Comparison of ENCODE assay signal across 14 cellular contexts in the genomic region with DNA sequence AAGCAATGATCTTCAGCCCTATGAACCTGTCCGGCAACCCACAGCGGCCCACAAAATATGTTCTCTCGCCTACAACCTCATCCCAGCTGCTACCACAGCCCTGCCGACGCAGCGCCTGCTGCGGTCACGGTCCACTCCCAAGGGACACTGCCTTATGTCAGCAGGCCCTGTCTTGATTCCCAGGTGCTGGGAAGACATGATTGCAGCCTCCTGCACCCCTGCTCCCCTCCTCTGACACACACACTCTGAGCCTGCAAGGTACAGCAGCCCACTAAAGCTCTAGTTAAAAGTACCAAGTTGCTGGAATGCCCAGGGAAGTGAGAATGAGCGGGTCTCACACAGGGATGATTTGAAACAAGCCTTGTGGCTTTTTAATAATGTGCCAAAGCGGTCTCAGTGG.
DNase-seq lines count a peak whose midpoint lies in the region; ATAC-seq and TF ChIP-seq lines count a peak whose summit lies in the region.
"Had no signal": no experiment of that assay in that cellular context is flagged by ENCODE, and none has a peak within 500 bp of the region (broad histone marks: within the 10 kb centered on the region; RNA-seq: fewer than 3 reads in every experiment).

No MANE protein-coding gene starts in this region.

- H3K9me3 Mint-ChIP-seq in glutamatergic neuron (ENCODE audit: unreplicated experiment) (peaks cover 19% of the 10 kb centered on the region), WTC11 (no peaks in the 10 kb centered on the region)
- H3K9me3 Mint-ChIP-seq: natural killer cell treated with Interleukin-12 subunit alpha and Interleukin-12 subunit beta and Interleukin-15 and Interleukin-18, amount 100 ng/mL, for 72 hours had no signal

- no peaks in the 10 kb centered on the region for H3K36me3 Mint-ChIP-seq in glutamatergic neuron (ENCODE audit: unreplicated experiment)
- no peaks in the 10 kb centered on the region for H3K36me3 Mint-ChIP-seq in WTC11
- H3K36me3 Mint-ChIP-seq: natural killer cell treated with Interleukin-12 subunit alpha and Interleukin-12 subunit beta and Interleukin-15 and Interleukin-18, amount 100 ng/mL, for 72 hours had no signal

- ATAC-seq in GM21737 (IDR thresholded peaks at IDR 0.05; ENCODE audit: unreplicated experiment) (peak; percentile 40), WTC11 (no peak)
- ATAC-seq: natural killer cell treated with Interleukin-12 subunit alpha and Interleukin-12 subunit beta and Interleukin-15 and Interleukin-18, amount 100 ng/mL, for 72 hours; PC-3; upper lobe of right lung had no signal

- H3K27ac Mint-ChIP-seq in glutamatergic neuron (ENCODE audit: unreplicated experiment) (peak overlapping the region; percentile 98), WTC11 (no peak overlapping the region)
- H3K27ac Mint-ChIP-seq: natural killer cell treated with Interleukin-12 subunit alpha and Interleukin-12 subunit beta and Interleukin-15 and Interleukin-18, amount 100 ng/mL, for 72 hours had no signal

- no peaks in the 10 kb centered on the region for H3K36me3 ChIP-seq in BE2C
- no peaks in the 10 kb centered on the region for H3K36me3 ChIP-seq in tibial nerve
- H3K36me3 ChIP-seq: upper lobe of right lung had no signal

- H3K4me1 Mint-ChIP-seq in glutamatergic neuron (ENCODE audit: low read depth, unreplicated experiment): peaks cover 64% of the 10 kb centered on the region
- H3K4me1 Mint-ChIP-seq in WTC11: peaks cover 30% of the 10 kb centered on the region

- POLR2A ChIA-PET in WTC11 (lab: Charles Lee): no interaction called here

- CTCF ChIA-PET in WTC11 (lab: Charles Lee): interaction anchor here (0.6 to 1.1 kb wide), 3 partner anchors 75 to 805 kb away, joined by 3 to 6 read pairs (median 4); no protein-coding TSS in a partner anchor

- H3K27me3 Mint-ChIP-seq in glutamatergic neuron (ENCODE audit: unreplicated experiment) (peaks cover 11% of the 10 kb centered on the region), WTC11 (ENCODE audit: low read depth) (no peaks in the 10 kb centered on the region)
- H3K27me3 Mint-ChIP-seq: natural killer cell treated with Interleukin-12 subunit alpha and Interleukin-12 subunit beta and Interleukin-15 and Interleukin-18, amount 100 ng/mL, for 72 hours had no signal

- H3K9me3 ChIP-seq in BE2C: no peaks in the 10 kb centered on the region
- no peaks in the 10 kb centered on the region for H3K9me3 ChIP-seq in tibial nerve
- H3K9me3 ChIP-seq: upper lobe of right lung had no signal

- WGBS in tibial nerve, 2 donors: 91 to 95% methylated on average over 10 of the region's 10 CpGs

- H3K27me3 ChIP-seq in BE2C (no peaks in the 10 kb centered on the region), tibial nerve (no peaks in the 10 kb centered on the region)
- H3K27me3 ChIP-seq: upper lobe of right lung had no signal

- H3K27ac ChIP-seq in tibial nerve: no peak overlapping the region
- H3K27ac ChIP-seq: upper lobe of right lung had no signal

- TF ChIP-seq EP300 in tibial nerve (IDR thresholded peaks at IDR 0.05): no peak

- no peak overlapping the region for H3K4me3 ChIP-seq in BE2C (ENCODE audit: low read depth, low read length)
- no peak overlapping the region for H3K4me3 ChIP-seq in tibial nerve
- H3K4me3 ChIP-seq: upper lobe of right lung had no signal

- peak; percentile 67 for DNase-seq in BE2C
- DNase-seq in NCI-H524 (lab: John Stamatoyannopoulos, UW): peak; percentile 79 to 87
- peak; percentile 78 for DNase-seq in glutamatergic neuron
- DNase-seq in tibial nerve (ENCODE audit: low spot score in 2 of 2): no peak
- no peak for DNase-seq in HK-2 (ENCODE audit: unreplicated experiment)
- DNase-seq in amniotic stem cell (lab: John Stamatoyannopoulos, UW): no peak
- DNase-seq in WTC11 (ENCODE audit: low spot score): no peak
- DNase-seq: activated gamma-delta T cell; HCEC 1CT; PC-3; stimulated activated CD4-positive, alpha-beta T cell treated with anti-CD3 and anti-CD28 coated beads, Interleukin-4, amount 100 ng/mL, for 24 hours; upper lobe of right lung had no signal

- no peak for TF ChIP-seq POLR2A in tibial nerve (IDR thresholded peaks at IDR 0.05)

- H3K4me1 ChIP-seq in BE2C (peaks cover 24% of the 10 kb centered on the region), tibial nerve (peaks cover 0 to 7% (median 0%) of the 10 kb centered on the region in 4 donors)
- H3K4me1 ChIP-seq: upper lobe of right lung had no signal

- TF ChIP-seq CTCF in BE2C (IDR thresholded peaks at IDR 0.05; ENCODE audit: low read depth, low read length) (no peak), glutamatergic neuron (IDR thresholded peaks at IDR 0.05; ENCODE audit: partially characterized antibody, unreplicated experiment) (no peak), tibial nerve (IDR thresholded peaks at IDR 0.05) (no peak), WTC11 (IDR thresholded peaks at IDR 0.05) (no peak)

- H3K4me3 Mint-ChIP-seq in glutamatergic neuron (ENCODE audit: unreplicated experiment) (peak overlapping the region; percentile 77), WTC11 (no peak overlapping the region)
- H3K4me3 Mint-ChIP-seq: natural killer cell treated with Interleukin-12 subunit alpha and Interleukin-12 subunit beta and Interleukin-15 and Interleukin-18, amount 100 ng/mL, for 72 hours had no signal

TF ChIP-seq in WTC11, 78 proteins besides CTCF, POLR2A, EP300 and RAD21:
- TF ChIP-seq, protein P1, sequence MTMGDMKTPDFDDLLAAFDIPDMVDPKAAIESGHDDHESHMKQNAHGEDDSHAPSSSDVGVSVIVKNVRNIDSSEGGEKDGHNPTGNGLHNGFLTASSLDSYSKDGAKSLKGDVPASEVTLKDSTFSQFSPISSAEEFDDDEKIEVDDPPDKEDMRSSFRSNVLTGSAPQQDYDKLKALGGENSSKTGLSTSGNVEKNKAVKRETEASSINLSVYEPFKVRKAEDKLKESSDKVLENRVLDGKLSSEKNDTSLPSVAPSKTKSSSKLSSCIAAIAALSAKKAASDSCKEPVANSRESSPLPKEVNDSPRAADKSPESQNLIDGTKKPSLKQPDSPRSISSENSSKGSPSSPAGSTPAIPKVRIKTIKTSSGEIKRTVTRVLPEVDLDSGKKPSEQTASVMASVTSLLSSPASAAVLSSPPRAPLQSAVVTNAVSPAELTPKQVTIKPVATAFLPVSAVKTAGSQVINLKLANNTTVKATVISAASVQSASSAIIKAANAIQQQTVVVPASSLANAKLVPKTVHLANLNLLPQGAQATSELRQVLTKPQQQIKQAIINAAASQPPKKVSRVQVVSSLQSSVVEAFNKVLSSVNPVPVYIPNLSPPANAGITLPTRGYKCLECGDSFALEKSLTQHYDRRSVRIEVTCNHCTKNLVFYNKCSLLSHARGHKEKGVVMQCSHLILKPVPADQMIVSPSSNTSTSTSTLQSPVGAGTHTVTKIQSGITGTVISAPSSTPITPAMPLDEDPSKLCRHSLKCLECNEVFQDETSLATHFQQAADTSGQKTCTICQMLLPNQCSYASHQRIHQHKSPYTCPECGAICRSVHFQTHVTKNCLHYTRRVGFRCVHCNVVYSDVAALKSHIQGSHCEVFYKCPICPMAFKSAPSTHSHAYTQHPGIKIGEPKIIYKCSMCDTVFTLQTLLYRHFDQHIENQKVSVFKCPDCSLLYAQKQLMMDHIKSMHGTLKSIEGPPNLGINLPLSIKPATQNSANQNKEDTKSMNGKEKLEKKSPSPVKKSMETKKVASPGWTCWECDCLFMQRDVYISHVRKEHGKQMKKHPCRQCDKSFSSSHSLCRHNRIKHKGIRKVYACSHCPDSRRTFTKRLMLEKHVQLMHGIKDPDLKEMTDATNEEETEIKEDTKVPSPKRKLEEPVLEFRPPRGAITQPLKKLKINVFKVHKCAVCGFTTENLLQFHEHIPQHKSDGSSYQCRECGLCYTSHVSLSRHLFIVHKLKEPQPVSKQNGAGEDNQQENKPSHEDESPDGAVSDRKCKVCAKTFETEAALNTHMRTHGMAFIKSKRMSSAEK (CRISPR knock-in tag; IDR thresholded peaks at IDR 0.05; ENCODE audit: borderline replicate concordance): no peak
- TF ChIP-seq RORB (CRISPR knock-in tag; IDR thresholded peaks at IDR 0.05): no peak
- TF ChIP-seq SOX15 (CRISPR knock-in tag; IDR thresholded peaks at IDR 0.05): no peak
- TF ChIP-seq MYBL2 (CRISPR knock-in tag; IDR thresholded peaks at IDR 0.05): no peak
- TF ChIP-seq, protein P2, sequence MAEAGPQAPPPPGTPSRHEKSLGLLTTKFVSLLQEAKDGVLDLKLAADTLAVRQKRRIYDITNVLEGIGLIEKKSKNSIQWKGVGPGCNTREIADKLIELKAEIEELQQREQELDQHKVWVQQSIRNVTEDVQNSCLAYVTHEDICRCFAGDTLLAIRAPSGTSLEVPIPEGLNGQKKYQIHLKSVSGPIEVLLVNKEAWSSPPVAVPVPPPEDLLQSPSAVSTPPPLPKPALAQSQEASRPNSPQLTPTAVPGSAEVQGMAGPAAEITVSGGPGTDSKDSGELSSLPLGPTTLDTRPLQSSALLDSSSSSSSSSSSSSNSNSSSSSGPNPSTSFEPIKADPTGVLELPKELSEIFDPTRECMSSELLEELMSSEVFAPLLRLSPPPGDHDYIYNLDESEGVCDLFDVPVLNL (CRISPR knock-in tag; IDR thresholded peaks at IDR 0.05; ENCODE audit: borderline replicate concordance, low read depth): no peak
- TF ChIP-seq, protein P3, sequence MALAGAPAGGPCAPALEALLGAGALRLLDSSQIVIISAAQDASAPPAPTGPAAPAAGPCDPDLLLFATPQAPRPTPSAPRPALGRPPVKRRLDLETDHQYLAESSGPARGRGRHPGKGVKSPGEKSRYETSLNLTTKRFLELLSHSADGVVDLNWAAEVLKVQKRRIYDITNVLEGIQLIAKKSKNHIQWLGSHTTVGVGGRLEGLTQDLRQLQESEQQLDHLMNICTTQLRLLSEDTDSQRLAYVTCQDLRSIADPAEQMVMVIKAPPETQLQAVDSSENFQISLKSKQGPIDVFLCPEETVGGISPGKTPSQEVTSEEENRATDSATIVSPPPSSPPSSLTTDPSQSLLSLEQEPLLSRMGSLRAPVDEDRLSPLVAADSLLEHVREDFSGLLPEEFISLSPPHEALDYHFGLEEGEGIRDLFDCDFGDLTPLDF (CRISPR knock-in tag; IDR thresholded peaks at IDR 0.05): no peak
- TF ChIP-seq ATF1 (CRISPR knock-in tag; IDR thresholded peaks at IDR 0.05): no peak
- TF ChIP-seq NFYB (CRISPR knock-in tag; conservative IDR thresholded peaks at IDR 0.05; ENCODE audit: low read depth): no peak

Comparison
In these comparisons a context has a peak if more than half of its experiments do, and no peak if none do; other contexts are left out.
1. DNase-seq: peak in BE2C (single experiment), NCI-H524 (2 of 2) and glutamatergic neuron (single experiment); none in tibial nerve (0 of 2), HK-2 (single experiment), amniotic stem cell (single experiment) and WTC11 (single experiment).